In genomic region chr1:71565831-71566230, GRCh38 we compare ENCODE assay signal across 9 cellular contexts.
"Had no signal": no experiment of that assay in that cellular context is flagged by ENCODE, and none has a peak within 500 bp of the region (broad histone marks: within the 10 kb centered on the region; RNA-seq: fewer than 3 reads in every experiment).

No MANE protein-coding gene starts in this region.

- H2AFZ ChIP-seq: GM23248 had no signal

- H3K27ac Mint-ChIP-seq: HFFc6, IgD-negative memory B cell had no signal

- H3K36me3 ChIP-seq: HAP-1 had no signal

- H3K36me3 Mint-ChIP-seq: IgD-negative memory B cell had no signal

- H3K4me3 ChIP-seq: GM23248, HAP-1 had no signal

- H3K4me3 Mint-ChIP-seq: HFFc6, IgD-negative memory B cell had no signal

- H3K27me3 Mint-ChIP-seq: IgD-negative memory B cell had no signal

- DNase-seq: GOT3, H7, KBM-7 had no signal

- H3K4me1 Mint-ChIP-seq: IgD-negative memory B cell had no signal

- H3K27ac ChIP-seq: GM23248, KMS-11 had no signal

- H3K4me2 ChIP-seq: KMS-11 had no signal

- H3K9ac ChIP-seq: GM23248, KMS-11 had no signal

- ATAC-seq: HCT116 had no signal

- H3K9me3 ChIP-seq: HAP-1 had no signal

- H3K9me3 Mint-ChIP-seq: HFFc6 had no signal

- H3K4me1 ChIP-seq: HAP-1 had no signal
